ENCODE assay signal across 10 cellular contexts in genomic region chr19:4009990-4010807, GRCh38. TPM values are rescaled to one million over a fixed set of nuclear protein-coding genes. Genes with fewer than 3 reads are reported as not detected.
DNase-seq lines count a peak whose midpoint lies in the region; ATAC-seq and TF ChIP-seq lines count a peak whose summit lies in the region.
"Had no signal": no experiment of that assay in that cellular context is flagged by ENCODE, and none has a peak within 500 bp of the region (broad histone marks: within the 10 kb centered on the region; RNA-seq: fewer than 3 reads in every experiment).

No MANE protein-coding gene starts in this region.

- no peak overlapping the region for H2BK12ac ChIP-seq in neuronal stem cell (ENCODE audit: low read length)

- H4K91ac ChIP-seq in neuronal stem cell (ENCODE audit: low read depth, low read length, poor library complexity): no peak overlapping the region

- peak overlapping the region; percentile 44 for H3K9ac ChIP-seq in neuronal stem cell (ENCODE audit: low read depth, low read length, poor library complexity)

- H3K4me2 ChIP-seq in neuronal stem cell (ENCODE audit: insufficient read depth, low read length, poor library complexity, severe bottlenecking): no peak overlapping the region

- H3K9me3 Mint-ChIP-seq in HFFc6: no peaks in the 10 kb centered on the region
- H3K9me3 Mint-ChIP-seq: activated naive CD4-positive, alpha-beta T cell treated with anti-CD3 and anti-CD28 coated beads, Interleukin-2, amount 50 U/mL, for 72 hours had no signal

- H3K36me3 Mint-ChIP-seq in HFFc6 (ENCODE audit: low read depth): no peaks in the 10 kb centered on the region

- no peaks in the 10 kb centered on the region for H3K9me3 ChIP-seq in neuronal stem cell (replicated peaks in 1 of 2; ENCODE audit: control insufficient read depth in 2 of 2, insufficient read depth in 1 of 2, low read depth in 1 of 2, low read length in 2 of 2)
- H3K9me3 ChIP-seq in HAP-1: no peaks in the 10 kb centered on the region

- H3K27me3 ChIP-seq in neuronal stem cell (ENCODE audit: control insufficient read depth in 3 of 3, insufficient read depth in 3 of 3, low read depth in 1 of 3, low read length in 3 of 3) (no peaks in the 10 kb centered on the region), HAP-1 (ENCODE audit: low read depth) (no peaks in the 10 kb centered on the region)

- ATAC-seq in HG03460 (IDR thresholded peaks at IDR 0.05; ENCODE audit: unreplicated experiment): no peak
- ATAC-seq in HG03097 (IDR thresholded peaks at IDR 0.05; ENCODE audit: low FRiP score, unreplicated experiment): no peak
- ATAC-seq: activated naive CD4-positive, alpha-beta T cell treated with anti-CD3 and anti-CD28 coated beads, Interleukin-2, amount 50 U/mL, for 72 hours had no signal

- H3K36me3 ChIP-seq in neuronal stem cell (replicated peaks in 1 of 2; ENCODE audit: control insufficient read depth in 2 of 2, insufficient read depth in 2 of 2, low read length in 2 of 2) (peaks cover 25 to 48% of the 10 kb centered on the region in 2 donors), HAP-1 (replicated peaks) (peaks cover 15% of the 10 kb centered on the region)

- DNase-seq in AG10803 (ENCODE audit: low read depth) (peak; percentile 15), HFFc6 (no peak), coronary artery (ENCODE audit: low spot score) (no peak), neuronal stem cell (ENCODE audit: low spot score) (no peak), HAP-1 (ENCODE audit: low spot score in 2 of 2) (no peak), NCI-H345 (lab: John Stamatoyannopoulos, UW) (no peak)
- DNase-seq: KG1 had no signal

- H3K27ac ChIP-seq in coronary artery (no peak overlapping the region), neuronal stem cell (replicated peaks; ENCODE audit: low read length) (no peak overlapping the region)

- H2BK120ac ChIP-seq in neuronal stem cell (ENCODE audit: low read depth, low read length): peak overlapping the region; percentile 81

- in situ Hi-C loops in HAP-1 (cut with MboI; ENCODE audit: low sequenced_read_pairs): no loop called here

- no peak overlapping the region for H2BK15ac ChIP-seq in neuronal stem cell (ENCODE audit: low read length)

- TF ChIP-seq CTCF in AG10803 (conservative IDR thresholded peaks at IDR 0.05; ENCODE audit: low read length) (no peak), HFFc6 (IDR thresholded peaks at IDR 0.05) (no peak), coronary artery (IDR thresholded peaks at IDR 0.05) (no peak)

- H3K23ac ChIP-seq in neuronal stem cell (ENCODE audit: low read depth, low read length, poor library complexity): peak overlapping the region; percentile 31

- H3K4ac ChIP-seq in neuronal stem cell (ENCODE audit: low read length): no peak overlapping the region

- H3K4me3 ChIP-seq in AG10803 (ENCODE audit: low read length): peak overlapping the region; percentile 22; the same call in 1 of the 2 replicates
- peak overlapping the region; percentile 37 for H3K4me3 ChIP-seq in coronary artery
- H3K4me3 ChIP-seq in neuronal stem cell (ENCODE audit: low read length in 2 of 2): peak overlapping the region in 1 of 2 donors; percentile 86
- no peak overlapping the region for H3K4me3 ChIP-seq in HAP-1

- H2AFZ ChIP-seq in neuronal stem cell (ENCODE audit: low read length): no peak overlapping the region

- no CpG with 5 or more reads among the region's 24 CpGs for WGBS in neuronal stem cell (ENCODE audit: extremely low coverage in 2 of 2, insufficient read length in 2 of 2, insufficient replicate concordance in 1 of 2), 2 donors

- peaks cover 19% of the 10 kb centered on the region for H3K4me1 Mint-ChIP-seq in HFFc6 (ENCODE audit: low read depth)

- H3K14ac ChIP-seq in neuronal stem cell (ENCODE audit: low read length): no peak overlapping the region

- H3K18ac ChIP-seq in neuronal stem cell (ENCODE audit: low read length): no peak overlapping the region

- peak overlapping the region; percentile 88 for H3K4me3 Mint-ChIP-seq in HFFc6

- peaks cover 4% of the 10 kb centered on the region; the same call in 1 of the 2 replicates for H3K27me3 Mint-ChIP-seq in HFFc6 (ENCODE audit: insufficient read depth)

- no peak overlapping the region for H2AK5ac ChIP-seq in neuronal stem cell (ENCODE audit: low read depth, low read length)

- H4K8ac ChIP-seq in neuronal stem cell (ENCODE audit: low read depth, low read length): no peak overlapping the region

- peaks cover 48% of the 10 kb centered on the region for H3K79me1 ChIP-seq in neuronal stem cell (ENCODE audit: low read depth, low read length)

- H3K4me1 ChIP-seq in neuronal stem cell (ENCODE audit: control insufficient read depth in 2 of 2, insufficient read depth in 1 of 2, low read depth in 1 of 2, low read length in 2 of 2) (peaks cover 7 to 12% of the 10 kb centered on the region in 2 donors), HAP-1 (peaks cover 13% of the 10 kb centered on the region)

- no peak overlapping the region for H2BK5ac ChIP-seq in neuronal stem cell (ENCODE audit: low read length)

- no peak overlapping the region for H3K27ac Mint-ChIP-seq in HFFc6

RNA-seq across cellular contexts. Expression of gene PIAS4, which starts 2.7 kb away (rescaled TPM):
- 10 to 100 TPM; 20.0 to 26.0 (median 23.3) TPM for total RNA-seq in HFFc6 (2021; fragmentation: NEBNext Ultra II Directional; extraction: Animal tissue kit (Norgen Biotek cat#: 25700))
- polyA plus RNA-seq in neuronal stem cell (2013, experiment 1 of 2): 64.0 TPM
- 61.2 TPM for polyA plus RNA-seq in neuronal stem cell (2013, experiment 2 of 2)

RNA-seq across cellular contexts. Expression of gene EEF2, which starts 24.9 kb away (rescaled TPM):
- 1,000 to 10,000 TPM; 2,555 to 2,867 (median 2,696) TPM for total RNA-seq in HFFc6 (2021; fragmentation: NEBNext Ultra II Directional; extraction: Animal tissue kit (Norgen Biotek cat#: 25700))
- 2,427 TPM for polyA plus RNA-seq in neuronal stem cell (2013, experiment 1 of 2)
- 2,458 TPM for polyA plus RNA-seq in neuronal stem cell (2013, experiment 2 of 2)

RNA-seq across cellular contexts. Expression of gene DAPK3, which starts 39.3 kb away (rescaled TPM):
- 100 to 1,000 TPM; 116 to 140 (median 128) TPM for total RNA-seq in HFFc6 (2021; fragmentation: NEBNext Ultra II Directional; extraction: Animal tissue kit (Norgen Biotek cat#: 25700))
- 56.3 TPM for polyA plus RNA-seq in neuronal stem cell (2013, experiment 1 of 2)
- 55.0 TPM for polyA plus RNA-seq in neuronal stem cell (2013, experiment 2 of 2)

RNA-seq across cellular contexts. Expression of gene ZBTB7A, which starts 56.5 kb away (rescaled TPM):
- total RNA-seq in HFFc6 (2021; fragmentation: NEBNext Ultra II Directional; extraction: Animal tissue kit (Norgen Biotek cat#: 25700)): 10 to 100 TPM; 40.8 to 47.6 (median 43.6) TPM
- 9.3 TPM for polyA plus RNA-seq in neuronal stem cell (2013, experiment 1 of 2)
- polyA plus RNA-seq in neuronal stem cell (2013, experiment 2 of 2): 10.2 TPM
